Comparison of ENCODE assay signal across 9 cellular contexts in genomic region chr12:53063708-53064612, GRCh38. TPM values are rescaled to one million over a fixed set of nuclear protein-coding genes. Genes with fewer than 3 reads are reported as not detected.
DNase-seq lines count a peak whose midpoint lies in the region; ATAC-seq and TF ChIP-seq lines count a peak whose summit lies in the region.
"Had no signal": no experiment of that assay in that cellular context is flagged by ENCODE, and none has a peak within 500 bp of the region (broad histone marks: within the 10 kb centered on the region; RNA-seq: fewer than 3 reads in every experiment).

No MANE protein-coding gene starts in this region.

- in situ Hi-C loops in gastrocnemius medialis (cut with MboI; ENCODE audit: low sequenced_read_pairs in 4 of 4) = loop anchor here in 2 of 4 donors (10.0 to 25.0 kb wide), 2 partner anchors 121 to 123 kb away; partner anchors contain the start of genes CSAD (in 2 of the 2) and ZNF740 (in 2 of the 2)

- peak overlapping the region; percentile 71 to 74 (median 74) for H3K27ac ChIP-seq in gastrocnemius medialis

- intact Hi-C loops in Right ventricle myocardium superior (cut with DNase I) = no loop called here
- intact Hi-C loops in gastrocnemius medialis (cut with DNase I; ENCODE audit: low total_unique reads) = loop anchor here (2.0 kb wide), 2 partner anchors 15 to 25 kb away; partner anchors contain the start of gene SPRYD3

- no peak overlapping the region for H3K4me3 ChIP-seq in gastrocnemius medialis

- H3K27me3 ChIP-seq in gastrocnemius medialis = no peaks in the 10 kb centered on the region

- ATAC-seq in Right ventricle myocardium superior (ENCODE audit: poor library complexity) (peak; percentile 36), gastrocnemius medialis (peak; percentile 32 to 38), HG02970 (IDR thresholded peaks at IDR 0.05; ENCODE audit: low FRiP score, unreplicated experiment) (no peak), HG03565 (IDR thresholded peaks at IDR 0.05; ENCODE audit: unreplicated experiment) (no peak), HG02610 (IDR thresholded peaks at IDR 0.05; ENCODE audit: unreplicated experiment) (no peak)
- ATAC-seq in stimulated activated naive CD8-positive, alpha-beta T cell treated with anti-CD3 and anti-CD28 coated beads, Interleukin-15, Interleukin-2, amounts not matched to agents 100 U/mL and 50 U/mL, for 24 hours = no peak

- TF ChIP-seq POLR2A in gastrocnemius medialis (IDR thresholded peaks at IDR 0.05) = no peak

- H3K9me3 ChIP-seq in gastrocnemius medialis = no peaks in the 10 kb centered on the region

- DNase-seq in EH (ENCODE audit: low read depth) (peak; percentile 78), T1000 (lab: John Stamatoyannopoulos, UW) (peak; percentile 57), Right ventricle myocardium superior (peak; percentile 74), gastrocnemius medialis (peak in 1 of 2 donors; percentile 71)
- no peak for DNase-seq in stimulated activated naive CD8-positive, alpha-beta T cell treated with anti-CD3 and anti-CD28 coated beads, Interleukin-15, Interleukin-2, amounts not matched to agents 100 U/mL and 50 U/mL, for 24 hours
- DNase-seq: activated CD4-positive, alpha-beta memory T cell treated with anti-CD3 and anti-CD28 coated beads for 36 hours had no signal

- H3K36me3 ChIP-seq in gastrocnemius medialis = peaks cover 0 to 64% of the 10 kb centered on the region in 2 donors

- H3K4me1 ChIP-seq in gastrocnemius medialis = peaks cover 33 to 56% of the 10 kb centered on the region in 2 donors

- TF ChIP-seq CTCF in gastrocnemius medialis (IDR thresholded peaks at IDR 0.05 in 4 of 5, conservative IDR thresholded peaks at IDR 0.05 in 1 of 5) = no peak

RNA-seq across cellular contexts. Expression of gene TNS2, which starts 14.1 kb away (rescaled TPM):
- total RNA-seq in Right ventricle myocardium superior = 107 TPM
- total RNA-seq in gastrocnemius medialis = 100 to 1,000 TPM in 1 of 4 donors, 10 to 100 TPM in 3; 74.4 to 114 (median 91.9) TPM

RNA-seq across cellular contexts. Expression of gene SPRYD3, which starts 15.2 kb away (rescaled TPM):
- total RNA-seq in Right ventricle myocardium superior = 37.8 TPM
- 10 to 100 TPM; 15.9 to 29.5 (median 25.5) TPM for total RNA-seq in gastrocnemius medialis

RNA-seq across cellular contexts. Expression of gene IGFBP6, which starts 33.5 kb away (rescaled TPM):
- total RNA-seq in Right ventricle myocardium superior (50.2 TPM), gastrocnemius medialis (100 to 1,000 TPM in 1 of 4 donors, 10 to 100 TPM in 3; 67.3 to 143 (median 77.4) TPM)

RNA-seq across cellular contexts. Expression of gene SOAT2, which starts 39.3 kb away (rescaled TPM):
- total RNA-seq in Right ventricle myocardium superior (not detected), gastrocnemius medialis (not detected)

RNA-seq across cellular contexts. Expression of gene EIF4B, which starts 57.7 kb away (rescaled TPM):
- total RNA-seq in Right ventricle myocardium superior (434 TPM), gastrocnemius medialis (100 to 1,000 TPM; 667 to 821 (median 740) TPM)

Comparison
In these comparisons a context has a peak if more than half of its experiments do, and no peak if none do; other contexts are left out.
1. ATAC-seq: peak in Right ventricle myocardium superior (single experiment) and gastrocnemius medialis (2 of 2); none in HG02970 (single experiment), HG03565 (single experiment), HG02610 (single experiment) and stimulated activated naive CD8-positive, alpha-beta T cell treated with anti-CD3 and anti-CD28 coated beads, Interleukin-15, Interleukin-2, amounts not matched to agents 100 U/mL and 50 U/mL, for 24 hours (single experiment).